1 cellular context compared by ENCODE assay signal in genomic region chr22:47129902-47130301, GRCh38.
TF ChIP-seq lines count a peak whose summit lies in the region.

No MANE protein-coding gene starts in this region.

TF ChIP-seq in HEK293, 187 proteins besides CTCF, POLR2A, EP300 and RAD21 (continued from another document):
- TF ChIP-seq, protein P1, sequence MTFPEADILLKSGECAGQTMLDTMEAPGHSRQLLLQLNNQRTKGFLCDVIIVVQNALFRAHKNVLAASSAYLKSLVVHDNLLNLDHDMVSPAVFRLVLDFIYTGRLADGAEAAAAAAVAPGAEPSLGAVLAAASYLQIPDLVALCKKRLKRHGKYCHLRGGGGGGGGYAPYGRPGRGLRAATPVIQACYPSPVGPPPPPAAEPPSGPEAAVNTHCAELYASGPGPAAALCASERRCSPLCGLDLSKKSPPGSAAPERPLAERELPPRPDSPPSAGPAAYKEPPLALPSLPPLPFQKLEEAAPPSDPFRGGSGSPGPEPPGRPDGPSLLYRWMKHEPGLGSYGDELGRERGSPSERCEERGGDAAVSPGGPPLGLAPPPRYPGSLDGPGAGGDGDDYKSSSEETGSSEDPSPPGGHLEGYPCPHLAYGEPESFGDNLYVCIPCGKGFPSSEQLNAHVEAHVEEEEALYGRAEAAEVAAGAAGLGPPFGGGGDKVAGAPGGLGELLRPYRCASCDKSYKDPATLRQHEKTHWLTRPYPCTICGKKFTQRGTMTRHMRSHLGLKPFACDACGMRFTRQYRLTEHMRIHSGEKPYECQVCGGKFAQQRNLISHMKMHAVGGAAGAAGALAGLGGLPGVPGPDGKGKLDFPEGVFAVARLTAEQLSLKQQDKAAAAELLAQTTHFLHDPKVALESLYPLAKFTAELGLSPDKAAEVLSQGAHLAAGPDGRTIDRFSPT (tag by site-specific recombination; IDR thresholded peaks at IDR 0.05): 0 out of 2 replicates have a peak, but pooled peaks have one; percentile 14
- TF ChIP-seq ZIC2 (tag by site-specific recombination; IDR thresholded peaks at IDR 0.05) (peak; percentile 31), PRDM1 (tag by site-specific recombination; IDR thresholded peaks at IDR 0.05) (0 out of 2 replicates have a peak, but pooled peaks have one; percentile 19)
